ENCODE assay signal across 28 cellular contexts in genomic region chr11:119516060-119516459, GRCh38.
"Had no signal": no experiment of that assay in that cellular context is flagged by ENCODE, and none has a peak within 500 bp of the region (broad histone marks: within the 10 kb centered on the region; RNA-seq: fewer than 3 reads in every experiment).

No MANE protein-coding gene starts in this region.

- H3K27ac Mint-ChIP-seq: activated CD4-positive, alpha-beta T cell treated with anti-CD3 and anti-CD28 coated beads, Interleukin-2, amount 10 ng/mL, durations not matched to agents 24 days and 14 days; activated CD8-positive, alpha-beta T cell treated with anti-CD3 and anti-CD28 coated beads for 36 hours; activated naive CD8-positive, alpha-beta T cell treated with anti-CD3 and anti-CD28 coated beads for 36 hours; activated T-cell treated with anti-CD3 and anti-CD28 coated beads, Interleukin-2, amount 50 U/mL, for 72 hours; activated T-helper 17 cell treated with anti-CD3 and anti-CD28 coated beads, Interleukin-2, amount 50 U/mL, for 72 hours had no signal

- H3K4me1 Mint-ChIP-seq: activated CD4-positive, alpha-beta T cell treated with anti-CD3 and anti-CD28 coated beads, Interleukin-2, amount 10 ng/mL, durations not matched to agents 24 days and 14 days; activated naive CD8-positive, alpha-beta T cell treated with anti-CD3 and anti-CD28 coated beads for 36 hours; activated T-helper 17 cell treated with anti-CD3 and anti-CD28 coated beads, Interleukin-2, amount 50 U/mL, for 72 hours had no signal

- H3K36me3 Mint-ChIP-seq: activated naive CD8-positive, alpha-beta T cell treated with anti-CD3 and anti-CD28 coated beads for 36 hours had no signal

- H3K9me3 Mint-ChIP-seq: activated CD4-positive, alpha-beta T cell treated with anti-CD3 and anti-CD28 coated beads, Interleukin-2, amount 10 ng/mL, durations not matched to agents 24 days and 14 days; activated CD8-positive, alpha-beta T cell treated with anti-CD3 and anti-CD28 coated beads for 36 hours; activated naive CD8-positive, alpha-beta T cell treated with anti-CD3 and anti-CD28 coated beads for 36 hours; activated T-cell treated with anti-CD3 and anti-CD28 coated beads, Interleukin-2, amount 50 U/mL, for 72 hours; activated T-helper 17 cell treated with anti-CD3 and anti-CD28 coated beads, Interleukin-2, amount 50 U/mL, for 72 hours had no signal

- H3K36me3 ChIP-seq: breast epithelium, SJCRH30 had no signal

- DNase-seq: activated CD4-positive, alpha-beta T cell treated with anti-CD3 and anti-CD28 coated beads, Interleukin-2, amount 10 ng/mL, durations not matched to agents 24 days and 14 days; activated CD4-positive, alpha-beta T cell treated with anti-CD3 and anti-CD28 coated beads, Interleukin-2, amount 50 U/mL, for 4 hours; activated CD8-positive, alpha-beta T cell treated with anti-CD3 and anti-CD28 coated beads for 36 hours; activated effector memory CD4-positive, alpha-beta T cell treated with anti-CD3 and anti-CD28 coated beads, Interleukin-2, amount 50 U/mL, for 16 hours; activated naive CD4-positive, alpha-beta T cell; activated naive CD4-positive, alpha-beta T cell treated with anti-CD3 and anti-CD28 coated beads, Interleukin-2, amount 50 U/mL, for 16 hours; activated naive CD8-positive, alpha-beta T cell treated with anti-CD3 and anti-CD28 coated beads for 36 hours; activated T-cell treated with anti-CD3 and anti-CD28 coated beads, Interleukin-2, amount 50 U/mL, for 1 hour; activated T-cell treated with anti-CD3 and anti-CD28 coated beads, Interleukin-2, amount 50 U/mL, for 72 hours; amniotic stem cell; aorta; cerebellar nuclear complex; MM.1S; MV-4-11; NCI-H1092; NCI-H1417 treated with DMSO at 0.1 percent for 48 hours; NCI-H187 treated with DMSO at 0.1 percent for 48 hours; NCI-H2081; NCI-H345; NCI-H524 treated with DMSO at 0.1 percent for 48 hours; SHP77; SJCRH30; T1000 had no signal

- H3K27ac ChIP-seq: breast epithelium, KMS-11, SJCRH30, SK-N-MC had no signal

- H3K27me3 Mint-ChIP-seq: activated CD4-positive, alpha-beta T cell treated with anti-CD3 and anti-CD28 coated beads, Interleukin-2, amount 10 ng/mL, durations not matched to agents 24 days and 14 days had no signal

- H3K4me3 Mint-ChIP-seq: activated CD4-positive, alpha-beta T cell treated with anti-CD3 and anti-CD28 coated beads, Interleukin-2, amount 10 ng/mL, durations not matched to agents 24 days and 14 days; activated CD8-positive, alpha-beta T cell treated with anti-CD3 and anti-CD28 coated beads for 36 hours; activated naive CD8-positive, alpha-beta T cell treated with anti-CD3 and anti-CD28 coated beads for 36 hours; activated T-cell treated with anti-CD3 and anti-CD28 coated beads, Interleukin-2, amount 50 U/mL, for 72 hours; activated T-helper 17 cell treated with anti-CD3 and anti-CD28 coated beads, Interleukin-2, amount 50 U/mL, for 72 hours had no signal

- H3K4me1 ChIP-seq: breast epithelium had no signal

- ATAC-seq: activated CD8-positive, alpha-beta T cell treated with anti-CD3 and anti-CD28 coated beads for 36 hours; activated T-cell treated with anti-CD3 and anti-CD28 coated beads, Interleukin-2, amount 50 U/mL, for 72 hours; activated T-helper 17 cell treated with anti-CD3 and anti-CD28 coated beads, Interleukin-2, amount 50 U/mL, for 72 hours; Panc1 had no signal

- H3K27me3 ChIP-seq: breast epithelium, SJCRH30 had no signal

- H3K9me3 ChIP-seq: breast epithelium, SJCRH30 had no signal

- H3K4me3 ChIP-seq: breast epithelium, SJCRH30, SK-N-MC had no signal
